Comparison of ENCODE assay signal across 1 cellular context in the genomic region with DNA sequence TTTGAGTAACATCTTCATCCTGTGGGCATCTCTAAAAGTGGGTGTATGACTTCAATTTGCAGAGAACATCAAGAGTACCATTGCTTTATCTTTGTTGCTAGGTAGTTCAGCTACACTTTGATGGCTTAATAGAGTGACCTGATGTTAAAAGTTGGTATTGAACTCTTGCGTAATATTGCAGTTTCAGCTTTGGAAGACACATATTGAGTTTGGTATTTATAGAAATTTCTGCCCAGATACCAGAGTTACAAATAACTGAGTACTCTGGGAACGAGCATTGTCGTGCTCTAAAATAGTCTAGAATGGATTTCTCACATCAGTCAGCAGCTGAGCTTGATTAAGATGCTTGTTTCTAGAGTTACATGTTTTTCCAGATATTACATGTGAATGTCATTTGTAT.
TF ChIP-seq lines count a peak whose summit lies in the region.

No MANE protein-coding gene starts in this region.

TF ChIP-seq in H1, 55 proteins besides CTCF, POLR2A, EP300 and RAD21:
- TF ChIP-seq MAFK (IDR thresholded peaks at IDR 0.05; ENCODE audit: low read depth, low read length) (no peak), CEBPB (IDR thresholded peaks at IDR 0.05; ENCODE audit: low read depth, low read length) (peak; percentile 73; the same call in 1 of the 2 replicates)
